In the genomic region with DNA sequence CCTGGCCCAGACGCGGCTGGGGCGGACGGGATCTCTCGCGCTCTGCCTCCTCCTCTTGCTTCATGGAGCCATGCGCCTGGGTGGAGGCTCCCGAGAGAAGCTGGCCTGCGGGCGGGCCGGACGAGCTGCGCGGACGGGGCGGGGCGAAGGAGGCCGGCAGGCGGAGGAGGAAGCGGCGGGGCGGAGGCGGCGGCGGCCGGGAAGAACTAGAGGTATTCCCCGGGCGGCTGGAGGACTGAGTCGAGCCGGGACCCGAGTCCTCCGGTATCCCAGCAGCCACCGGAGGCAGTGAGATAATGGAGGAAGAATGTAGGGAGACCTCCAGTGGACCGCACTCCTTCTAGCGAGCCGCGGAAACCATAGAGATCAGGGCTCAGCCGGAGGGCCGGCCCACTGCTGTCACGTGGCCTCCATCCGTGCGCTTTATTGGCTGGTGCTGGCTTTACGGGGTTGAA, we compare ENCODE assay signal across 8 cellular contexts. TPM values are rescaled to one million over a fixed set of nuclear protein-coding genes. Genes with fewer than 3 reads are reported as not detected.
A peak's percentile ranks its signal among the peaks of the same experiment; 100 is the strongest.
DNase-seq lines count a peak whose midpoint lies in the region; ATAC-seq and TF ChIP-seq lines count a peak whose summit lies in the region.
"Not testable (repeated sequence)": the region's sequence is repeated elsewhere in the genome, so short reads cannot be mapped to it uniquely, and the experiment has no call there.

No MANE protein-coding gene starts in this region.

- H3K27me3 ChIP-seq in osteoblast (ENCODE audit: insufficient read depth, low read length); suprapubic skin: not testable (repeated sequence)

- H3K4me2 ChIP-seq in osteoblast (ENCODE audit: insufficient read depth, low read length) = not testable (repeated sequence)

- H3K27me3 Mint-ChIP-seq in activated naive CD8-positive, alpha-beta T cell = not testable (repeated sequence)

- not testable (repeated sequence) for H3K9me3 Mint-ChIP-seq in activated naive CD8-positive, alpha-beta T cell (ENCODE audit: low read depth)

- intact Hi-C loops in head of caudate nucleus (cut with DNase I) = not testable (repeated sequence)

- TF ChIP-seq CTCF in osteoblast (IDR thresholded peaks at IDR 0.05; ENCODE audit: extremely low read depth, low read depth, low read length); suprapubic skin (IDR thresholded peaks at IDR 0.05): not testable (repeated sequence)

- peak; percentile 32 for TF ChIP-seq POLR2A in GM10847 (IDR thresholded peaks at IDR 0.05; ENCODE audit: extremely low read depth, insufficient read length)
- not testable (repeated sequence) for TF ChIP-seq POLR2A in suprapubic skin (IDR thresholded peaks at IDR 0.05)

- H3K4me3 Mint-ChIP-seq in activated naive CD8-positive, alpha-beta T cell = peak overlapping the region; percentile 93

- peaks cover 18% of the 10 kb centered on the region for H3K79me2 ChIP-seq in osteoblast (ENCODE audit: insufficient read depth, low read length)

- H3K36me3 ChIP-seq in osteoblast (ENCODE audit: insufficient read depth, low read length); suprapubic skin: not testable (repeated sequence)

- H3K4me1 ChIP-seq in osteoblast (ENCODE audit: insufficient read depth, low read length) = not testable (repeated sequence)
- peaks cover 16% of the 10 kb centered on the region for H3K4me1 ChIP-seq in suprapubic skin

- not testable (repeated sequence) for H4K20me1 ChIP-seq in osteoblast (ENCODE audit: insufficient read depth, low read length)

- H3K27ac ChIP-seq in osteoblast (ENCODE audit: low read depth, low read length) (peak overlapping the region; percentile 37), suprapubic skin (peak overlapping the region; percentile 92)

- ATAC-seq in HG02642 (IDR thresholded peaks at IDR 0.05; ENCODE audit: poor library complexity, unreplicated experiment) = peak; percentile 88

- DNase-seq in NCI-H1092 (lab: John Stamatoyannopoulos, UW) = peak; percentile 76
- DNase-seq in SKM-1 treated with dmso at 0.1 percent for 144 hours (lab: John Stamatoyannopoulos, UW; ENCODE audit: unreplicated experiment) = peak; percentile 59
- peak; percentile 65 to 97 (median 91) for DNase-seq in head of caudate nucleus
- DNase-seq in osteoblast (ENCODE audit: insufficient read length, low spot score, missing footprints) = peak; percentile 58
- DNase-seq in suprapubic skin (ENCODE audit: low spot score in 2 of 2) = peak; percentile 93 to 95

- WGBS in suprapubic skin = 0% methylated on average over 13 of the region's 43 CpGs

- H2AFZ ChIP-seq in osteoblast (ENCODE audit: low read length) = not testable (repeated sequence)

- peaks cover 24% of the 10 kb centered on the region for H3K4me1 Mint-ChIP-seq in activated naive CD8-positive, alpha-beta T cell (ENCODE audit: low read depth)

- H3K4me3 ChIP-seq in osteoblast (ENCODE audit: insufficient read depth, low read length) (peak overlapping the region; percentile 72), suprapubic skin (peak overlapping the region; percentile 57)

- not testable (repeated sequence) for H3K36me3 Mint-ChIP-seq in activated naive CD8-positive, alpha-beta T cell

- not testable (repeated sequence) for TF ChIP-seq EP300 in suprapubic skin (IDR thresholded peaks at IDR 0.05)

- H3K27ac Mint-ChIP-seq in activated naive CD8-positive, alpha-beta T cell = peak overlapping the region; percentile 89

- H3K9me3 ChIP-seq in osteoblast (ENCODE audit: low read depth, low read length); suprapubic skin: not testable (repeated sequence)

RNA-seq across cellular contexts. Expression of a gene that starts 15.3 kb away (rescaled TPM):
- 1.5 and 1.8 TPM in 2 replicates for total RNA-seq in osteoblast
- 1 to 10 TPM; 2.8 to 7.4 (median 4.0) TPM for total RNA-seq in suprapubic skin

Comparison
In these comparisons a context has a peak if more than half of its experiments do, and no peak if none do; other contexts are left out.
1. Peak in every context shown above with its lines: DNase-seq, ATAC-seq, H3K4me3 ChIP-seq and H3K27ac ChIP-seq.